13 cellular contexts compared by ENCODE assay signal in the genomic region with DNA sequence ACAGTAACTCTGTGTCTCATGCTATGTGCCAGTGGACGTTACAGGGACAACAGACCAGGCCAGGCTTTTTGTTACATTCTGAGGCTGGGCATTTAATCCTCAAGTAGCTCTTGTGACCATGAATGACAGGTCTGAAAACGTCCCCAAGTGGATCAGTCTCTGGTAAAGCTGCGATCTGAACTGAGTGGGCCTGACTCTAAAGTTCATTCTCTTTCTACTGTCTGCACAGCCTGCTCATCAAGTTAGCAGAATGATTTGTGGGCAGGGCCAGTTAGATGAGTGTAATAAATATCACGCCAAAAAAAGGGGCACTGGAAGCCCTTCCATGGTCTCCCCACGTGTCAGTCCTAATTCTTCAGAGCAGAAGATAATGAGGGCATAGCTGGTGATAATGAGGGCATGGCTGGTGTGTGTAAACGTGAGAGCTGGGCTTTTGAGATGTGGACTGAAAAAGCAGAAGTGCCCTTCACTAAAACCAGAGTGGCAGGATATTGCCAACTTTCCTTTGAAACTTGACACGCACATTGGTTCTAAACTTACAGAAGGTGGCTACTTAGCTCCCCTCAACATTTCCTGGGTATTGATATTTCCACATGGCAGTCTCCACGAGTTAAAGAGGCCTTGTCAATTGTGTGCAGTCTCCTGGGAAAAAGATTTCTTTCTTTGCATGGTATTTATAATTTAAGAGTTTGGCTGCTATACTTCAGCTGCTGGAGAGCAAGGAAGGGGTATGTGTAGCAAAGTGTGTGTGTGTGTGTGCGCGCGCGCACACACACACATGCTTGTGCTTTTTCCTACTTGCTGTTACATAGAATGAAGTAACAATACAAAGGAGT.
A peak's percentile ranks its signal among the peaks of the same experiment; 100 is the strongest.
DNase-seq lines count a peak whose midpoint lies in the region; ATAC-seq and TF ChIP-seq lines count a peak whose summit lies in the region.
"Had no signal": no experiment of that assay in that cellular context is flagged by ENCODE, and none has a peak within 500 bp of the region (broad histone marks: within the 10 kb centered on the region; RNA-seq: fewer than 3 reads in every experiment).

No MANE protein-coding gene starts in this region.

- ATAC-seq in HG03103 (IDR thresholded peaks at IDR 0.05; ENCODE audit: low read depth, unreplicated experiment) (peak; percentile 55), GM18519 (IDR thresholded peaks at IDR 0.05; ENCODE audit: low FRiP score, unreplicated experiment) (no peak)
- ATAC-seq in natural killer cell treated with Interleukin-12 subunit alpha and Interleukin-12 subunit beta and Interleukin-15 and Interleukin-18, amount 100 ng/mL, for 72 hours = no peak
- ATAC-seq: activated T-cell treated with anti-CD3 and anti-CD28 coated beads, Interleukin-2, amount 50 U/mL, for 72 hours; HCT116; psoas muscle had no signal

- TF ChIP-seq CTCF in mesothelial cell of epicardium (IDR thresholded peaks at IDR 0.05; ENCODE audit: unreplicated experiment) = no peak

- peaks cover 8% of the 10 kb centered on the region in 2 donors for H3K4me1 Mint-ChIP-seq in natural killer cell treated with Interleukin-12 subunit alpha and Interleukin-12 subunit beta and Interleukin-15 and Interleukin-18, amount 100 ng/mL, for 72 hours (ENCODE audit: low read depth in 2 of 2)
- peaks cover 17% of the 10 kb centered on the region for H3K4me1 Mint-ChIP-seq in mesothelial cell of epicardium

- H3K9me3 Mint-ChIP-seq in natural killer cell treated with Interleukin-12 subunit alpha and Interleukin-12 subunit beta and Interleukin-15 and Interleukin-18, amount 100 ng/mL, for 72 hours = no peaks in the 10 kb centered on the region
- H3K9me3 Mint-ChIP-seq in mesothelial cell of epicardium = no peaks in the 10 kb centered on the region
- H3K9me3 Mint-ChIP-seq: activated T-cell treated with anti-CD3 and anti-CD28 coated beads, Interleukin-2, amount 50 U/mL, for 72 hours had no signal

- H3K36me3 Mint-ChIP-seq in natural killer cell treated with Interleukin-12 subunit alpha and Interleukin-12 subunit beta and Interleukin-15 and Interleukin-18, amount 100 ng/mL, for 72 hours = no peaks in the 10 kb centered on the region
- H3K36me3 Mint-ChIP-seq in mesothelial cell of epicardium = no peaks in the 10 kb centered on the region

- DNase-seq in GF-D8 (lab: John Stamatoyannopoulos, UW) = peak; percentile 96
- peak; percentile 56 for DNase-seq in NCI-H2196 treated with DMSO at 0.1 percent for 48 hours (lab: John Stamatoyannopoulos, UW; ENCODE audit: unreplicated experiment)
- DNase-seq in germinal center (ENCODE audit: low spot score) = peak; percentile 12
- no peak for DNase-seq in natural killer cell treated with Interleukin-12 subunit alpha and Interleukin-12 subunit beta and Interleukin-15 and Interleukin-18, amount 100 ng/mL, for 72 hours (ENCODE audit: low spot score)
- DNase-seq in Ammon's horn (ENCODE audit: low spot score) = no peak
- DNase-seq in mesothelial cell of epicardium (ENCODE audit: low spot score in 2 of 2, unreplicated experiment in 2 of 2) = no peak
- DNase-seq: activated T-cell treated with anti-CD3 and anti-CD28 coated beads, Interleukin-2, amount 50 U/mL, for 72 hours; NCI-H446 treated with DMSO at 0.1 percent for 48 hours; psoas muscle; T-helper 9 cell had no signal

- H3K4me3 Mint-ChIP-seq in natural killer cell treated with Interleukin-12 subunit alpha and Interleukin-12 subunit beta and Interleukin-15 and Interleukin-18, amount 100 ng/mL, for 72 hours = no peak overlapping the region
- no peak overlapping the region for H3K4me3 Mint-ChIP-seq in mesothelial cell of epicardium
- H3K4me3 Mint-ChIP-seq: activated T-cell treated with anti-CD3 and anti-CD28 coated beads, Interleukin-2, amount 50 U/mL, for 72 hours had no signal

- no peak overlapping the region for H3K27ac Mint-ChIP-seq in natural killer cell treated with Interleukin-12 subunit alpha and Interleukin-12 subunit beta and Interleukin-15 and Interleukin-18, amount 100 ng/mL, for 72 hours
- no peak overlapping the region for H3K27ac Mint-ChIP-seq in mesothelial cell of epicardium
- H3K27ac Mint-ChIP-seq: activated T-cell treated with anti-CD3 and anti-CD28 coated beads, Interleukin-2, amount 50 U/mL, for 72 hours had no signal

- peaks cover 0 to 5% of the 10 kb centered on the region in 2 donors for H3K27me3 Mint-ChIP-seq in natural killer cell treated with Interleukin-12 subunit alpha and Interleukin-12 subunit beta and Interleukin-15 and Interleukin-18, amount 100 ng/mL, for 72 hours
- H3K27me3 Mint-ChIP-seq in mesothelial cell of epicardium (ENCODE audit: low read depth) = peaks cover 6% of the 10 kb centered on the region

Comparison
In these comparisons a context has a peak if more than half of its experiments do, and no peak if none do; other contexts are left out.
1. DNase-seq: peak in GF-D8 (single experiment), NCI-H2196 treated with DMSO at 0.1 percent for 48 hours (single experiment) and germinal center (single experiment); none in natural killer cell treated with Interleukin-12 subunit alpha and Interleukin-12 subunit beta and Interleukin-15 and Interleukin-18, amount 100 ng/mL, for 72 hours (single experiment), Ammon's horn (single experiment) and mesothelial cell of epicardium (0 of 2).